In the genomic region with DNA sequence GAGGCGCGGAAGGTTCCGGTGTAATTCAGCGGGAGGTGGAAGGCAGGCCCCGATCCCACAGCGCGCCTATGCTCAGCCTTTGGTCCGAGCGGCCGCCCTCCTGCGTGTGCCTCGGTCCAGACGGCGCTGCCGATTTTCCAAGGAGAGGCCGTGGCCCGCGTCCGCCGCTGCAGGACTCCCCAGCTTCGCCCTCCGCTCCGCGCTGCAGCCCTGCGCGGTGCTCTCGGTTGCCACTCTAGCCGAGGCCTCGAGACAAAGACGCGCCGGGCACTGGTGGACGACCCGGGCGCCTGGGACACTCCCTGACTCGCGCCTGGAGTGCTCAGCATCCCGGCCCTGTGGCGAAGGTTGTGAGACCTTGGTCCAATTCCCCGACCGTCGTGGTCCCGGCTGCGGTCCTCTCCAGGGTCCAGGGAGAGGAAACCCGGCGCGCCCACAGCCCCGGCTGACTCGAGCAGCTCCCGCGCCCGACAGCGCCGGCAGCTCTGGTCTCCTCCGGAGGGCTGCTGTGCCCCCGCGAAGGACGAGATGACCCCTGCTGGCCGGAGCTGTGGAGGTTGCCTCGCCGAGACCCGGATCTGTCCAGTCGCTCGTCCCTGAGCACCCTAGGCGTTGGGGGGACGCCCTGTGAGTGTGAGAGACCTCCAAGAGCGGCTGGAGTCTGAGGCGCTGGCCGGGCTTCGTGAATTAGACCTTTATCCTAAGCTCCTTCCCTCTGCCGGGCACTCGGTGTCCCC, we compare ENCODE assay signal across 1 cellular context.
TF ChIP-seq lines count a peak whose summit lies in the region.

No MANE protein-coding gene starts in this region.

TF ChIP-seq in HepG2, 621 proteins besides CTCF, POLR2A, EP300 and RAD21 (continues in another document):
- peak; percentile 45 for TF ChIP-seq HNRNPLL (IDR thresholded peaks at IDR 0.05; ENCODE audit: low read depth, low read length, poor library complexity, severe bottlenecking)
- no peak for TF ChIP-seq MED1 (CRISPR knock-in tag; IDR thresholded peaks at IDR 0.05)
- peak; percentile 47; the same call in 1 of the 2 replicates for TF ChIP-seq ZFP91 (CRISPR knock-in tag; IDR thresholded peaks at IDR 0.05; ENCODE audit: borderline replicate concordance)
- no peak for TF ChIP-seq NFIB (CRISPR knock-in tag; IDR thresholded peaks at IDR 0.05; ENCODE audit: borderline replicate concordance)
- TF ChIP-seq, protein P1, sequence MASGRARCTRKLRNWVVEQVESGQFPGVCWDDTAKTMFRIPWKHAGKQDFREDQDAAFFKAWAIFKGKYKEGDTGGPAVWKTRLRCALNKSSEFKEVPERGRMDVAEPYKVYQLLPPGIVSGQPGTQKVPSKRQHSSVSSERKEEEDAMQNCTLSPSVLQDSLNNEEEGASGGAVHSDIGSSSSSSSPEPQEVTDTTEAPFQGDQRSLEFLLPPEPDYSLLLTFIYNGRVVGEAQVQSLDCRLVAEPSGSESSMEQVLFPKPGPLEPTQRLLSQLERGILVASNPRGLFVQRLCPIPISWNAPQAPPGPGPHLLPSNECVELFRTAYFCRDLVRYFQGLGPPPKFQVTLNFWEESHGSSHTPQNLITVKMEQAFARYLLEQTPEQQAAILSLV (CRISPR knock-in tag; IDR thresholded peaks at IDR 0.05; ENCODE audit: borderline replicate concordance): no peak
- no peak for TF ChIP-seq RORA (CRISPR knock-in tag; IDR thresholded peaks at IDR 0.05)
- no peak for TF ChIP-seq ZNF414 (CRISPR knock-in tag; IDR thresholded peaks at IDR 0.05)
- TF ChIP-seq, protein P2, sequence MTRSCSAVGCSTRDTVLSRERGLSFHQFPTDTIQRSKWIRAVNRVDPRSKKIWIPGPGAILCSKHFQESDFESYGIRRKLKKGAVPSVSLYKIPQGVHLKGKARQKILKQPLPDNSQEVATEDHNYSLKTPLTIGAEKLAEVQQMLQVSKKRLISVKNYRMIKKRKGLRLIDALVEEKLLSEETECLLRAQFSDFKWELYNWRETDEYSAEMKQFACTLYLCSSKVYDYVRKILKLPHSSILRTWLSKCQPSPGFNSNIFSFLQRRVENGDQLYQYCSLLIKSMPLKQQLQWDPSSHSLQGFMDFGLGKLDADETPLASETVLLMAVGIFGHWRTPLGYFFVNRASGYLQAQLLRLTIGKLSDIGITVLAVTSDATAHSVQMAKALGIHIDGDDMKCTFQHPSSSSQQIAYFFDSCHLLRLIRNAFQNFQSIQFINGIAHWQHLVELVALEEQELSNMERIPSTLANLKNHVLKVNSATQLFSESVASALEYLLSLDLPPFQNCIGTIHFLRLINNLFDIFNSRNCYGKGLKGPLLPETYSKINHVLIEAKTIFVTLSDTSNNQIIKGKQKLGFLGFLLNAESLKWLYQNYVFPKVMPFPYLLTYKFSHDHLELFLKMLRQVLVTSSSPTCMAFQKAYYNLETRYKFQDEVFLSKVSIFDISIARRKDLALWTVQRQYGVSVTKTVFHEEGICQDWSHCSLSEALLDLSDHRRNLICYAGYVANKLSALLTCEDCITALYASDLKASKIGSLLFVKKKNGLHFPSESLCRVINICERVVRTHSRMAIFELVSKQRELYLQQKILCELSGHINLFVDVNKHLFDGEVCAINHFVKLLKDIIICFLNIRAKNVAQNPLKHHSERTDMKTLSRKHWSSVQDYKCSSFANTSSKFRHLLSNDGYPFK (CRISPR knock-in tag; IDR thresholded peaks at IDR 0.05; ENCODE audit: borderline replicate concordance): no peak
- TF ChIP-seq ZNF576 (CRISPR knock-in tag; IDR thresholded peaks at IDR 0.05): no peak
- TF ChIP-seq LRRFIP1 (CRISPR knock-in tag; conservative IDR thresholded peaks at IDR 0.05): no peak
- TF ChIP-seq KMT2B (CRISPR knock-in tag; IDR thresholded peaks at IDR 0.05): no peak
- TF ChIP-seq HES4 (CRISPR knock-in tag; IDR thresholded peaks at IDR 0.05; ENCODE audit: borderline replicate concordance): 0 out of 2 replicates have a peak, but pooled peaks have one; percentile 33
- TF ChIP-seq BHLHE40 (IDR thresholded peaks at IDR 0.05; ENCODE audit: low read length): no peak
- TF ChIP-seq SRSF4 (IDR thresholded peaks at IDR 0.05; ENCODE audit: low read depth, low read length, poor library complexity, severe bottlenecking): no peak
- no peak for TF ChIP-seq ZFP90 (CRISPR knock-in tag; IDR thresholded peaks at IDR 0.05; ENCODE audit: borderline replicate concordance)
- TF ChIP-seq GABPB1 (CRISPR knock-in tag; IDR thresholded peaks at IDR 0.05): peak; percentile 52; the same call in 1 of the 2 replicates
- no peak for TF ChIP-seq ZNF660 (CRISPR knock-in tag; IDR thresholded peaks at IDR 0.05; ENCODE audit: borderline replicate concordance, low read depth)
- TF ChIP-seq XBP1 (CRISPR knock-in tag; IDR thresholded peaks at IDR 0.05): no peak
- no peak for TF ChIP-seq ZNF670 (CRISPR knock-in tag; IDR thresholded peaks at IDR 0.05; ENCODE audit: borderline replicate concordance)
- TF ChIP-seq RXRB (CRISPR knock-in tag; IDR thresholded peaks at IDR 0.05; ENCODE audit: borderline replicate concordance): no peak
- TF ChIP-seq SYNCRIP (IDR thresholded peaks at IDR 0.05; ENCODE audit: insufficient read depth, low read depth, low read length): no peak
- TF ChIP-seq POLR2AphosphoS2 (IDR thresholded peaks at IDR 0.05; ENCODE audit: low read depth, low read length): no peak
- no peak for TF ChIP-seq ZNF33A (CRISPR knock-in tag; IDR thresholded peaks at IDR 0.05; ENCODE audit: borderline replicate concordance)
- TF ChIP-seq STAG1 (CRISPR knock-in tag; IDR thresholded peaks at IDR 0.05): peak; percentile 75
- peak; percentile 25; the same call in 1 of the 2 replicates for TF ChIP-seq ZNF263 (CRISPR knock-in tag; IDR thresholded peaks at IDR 0.05)
- TF ChIP-seq HIVEP1 (CRISPR knock-in tag; IDR thresholded peaks at IDR 0.05): no peak
- no peak for TF ChIP-seq FOXK2 (IDR thresholded peaks at IDR 0.05)
- TF ChIP-seq PRMT3 (CRISPR knock-in tag; IDR thresholded peaks at IDR 0.05; ENCODE audit: borderline replicate concordance, low read depth): no peak
- no peak for TF ChIP-seq CENPBD1 (CRISPR knock-in tag; IDR thresholded peaks at IDR 0.05; ENCODE audit: borderline replicate concordance, low read depth)
- no peak for TF ChIP-seq ZFP1 (CRISPR knock-in tag; IDR thresholded peaks at IDR 0.05)
- TF ChIP-seq ZNF501 (CRISPR knock-in tag; IDR thresholded peaks at IDR 0.05): peak; percentile 47; the same call in 1 of the 2 replicates
- TF ChIP-seq MTERF4 (CRISPR knock-in tag; IDR thresholded peaks at IDR 0.05): no peak
- TF ChIP-seq ZNF225 (CRISPR knock-in tag; IDR thresholded peaks at IDR 0.05): 0 out of 2 replicates have a peak, but pooled peaks have one; percentile 46
- no peak for TF ChIP-seq RNF2 (conservative IDR thresholded peaks at IDR 0.05; ENCODE audit: low read depth)
- no peak for TF ChIP-seq FOXJ3 (CRISPR knock-in tag; IDR thresholded peaks at IDR 0.05; ENCODE audit: borderline replicate concordance)
- TF ChIP-seq TCF7 (IDR thresholded peaks at IDR 0.05; ENCODE audit: low read depth): no peak
- no peak for TF ChIP-seq HNRNPUL1 (IDR thresholded peaks at IDR 0.05; ENCODE audit: low read depth, low read length)
- TF ChIP-seq, protein P3, sequence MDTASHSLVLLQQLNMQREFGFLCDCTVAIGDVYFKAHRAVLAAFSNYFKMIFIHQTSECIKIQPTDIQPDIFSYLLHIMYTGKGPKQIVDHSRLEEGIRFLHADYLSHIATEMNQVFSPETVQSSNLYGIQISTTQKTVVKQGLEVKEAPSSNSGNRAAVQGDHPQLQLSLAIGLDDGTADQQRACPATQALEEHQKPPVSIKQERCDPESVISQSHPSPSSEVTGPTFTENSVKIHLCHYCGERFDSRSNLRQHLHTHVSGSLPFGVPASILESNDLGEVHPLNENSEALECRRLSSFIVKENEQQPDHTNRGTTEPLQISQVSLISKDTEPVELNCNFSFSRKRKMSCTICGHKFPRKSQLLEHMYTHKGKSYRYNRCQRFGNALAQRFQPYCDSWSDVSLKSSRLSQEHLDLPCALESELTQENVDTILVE (CRISPR knock-in tag; IDR thresholded peaks at IDR 0.05): no peak
- TF ChIP-seq, protein P4, sequence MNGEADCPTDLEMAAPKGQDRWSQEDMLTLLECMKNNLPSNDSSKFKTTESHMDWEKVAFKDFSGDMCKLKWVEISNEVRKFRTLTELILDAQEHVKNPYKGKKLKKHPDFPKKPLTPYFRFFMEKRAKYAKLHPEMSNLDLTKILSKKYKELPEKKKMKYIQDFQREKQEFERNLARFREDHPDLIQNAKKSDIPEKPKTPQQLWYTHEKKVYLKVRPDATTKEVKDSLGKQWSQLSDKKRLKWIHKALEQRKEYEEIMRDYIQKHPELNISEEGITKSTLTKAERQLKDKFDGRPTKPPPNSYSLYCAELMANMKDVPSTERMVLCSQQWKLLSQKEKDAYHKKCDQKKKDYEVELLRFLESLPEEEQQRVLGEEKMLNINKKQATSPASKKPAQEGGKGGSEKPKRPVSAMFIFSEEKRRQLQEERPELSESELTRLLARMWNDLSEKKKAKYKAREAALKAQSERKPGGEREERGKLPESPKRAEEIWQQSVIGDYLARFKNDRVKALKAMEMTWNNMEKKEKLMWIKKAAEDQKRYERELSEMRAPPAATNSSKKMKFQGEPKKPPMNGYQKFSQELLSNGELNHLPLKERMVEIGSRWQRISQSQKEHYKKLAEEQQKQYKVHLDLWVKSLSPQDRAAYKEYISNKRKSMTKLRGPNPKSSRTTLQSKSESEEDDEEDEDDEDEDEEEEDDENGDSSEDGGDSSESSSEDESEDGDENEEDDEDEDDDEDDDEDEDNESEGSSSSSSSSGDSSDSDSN (CRISPR knock-in tag; IDR thresholded peaks at IDR 0.05): peak; percentile 61
- no peak for TF ChIP-seq NFKB2 (CRISPR knock-in tag; IDR thresholded peaks at IDR 0.05; ENCODE audit: borderline replicate concordance)
- no peak for TF ChIP-seq ZNF652 (CRISPR knock-in tag; IDR thresholded peaks at IDR 0.05; ENCODE audit: borderline replicate concordance, low read depth)
- TF ChIP-seq, protein P5, sequence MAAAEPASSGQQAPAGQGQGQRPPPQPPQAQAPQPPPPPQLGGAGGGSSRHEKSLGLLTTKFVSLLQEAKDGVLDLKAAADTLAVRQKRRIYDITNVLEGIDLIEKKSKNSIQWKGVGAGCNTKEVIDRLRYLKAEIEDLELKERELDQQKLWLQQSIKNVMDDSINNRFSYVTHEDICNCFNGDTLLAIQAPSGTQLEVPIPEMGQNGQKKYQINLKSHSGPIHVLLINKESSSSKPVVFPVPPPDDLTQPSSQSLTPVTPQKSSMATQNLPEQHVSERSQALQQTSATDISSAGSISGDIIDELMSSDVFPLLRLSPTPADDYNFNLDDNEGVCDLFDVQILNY (CRISPR knock-in tag; conservative IDR thresholded peaks at IDR 0.05): no peak
- TF ChIP-seq EZH2 (conservative IDR thresholded peaks at IDR 0.05; ENCODE audit: low read depth, low read length): peak; percentile 69; the same call in 1 of the 2 replicates
- no peak for TF ChIP-seq ZNF430 (CRISPR knock-in tag; IDR thresholded peaks at IDR 0.05)
- TF ChIP-seq NAIF1 (CRISPR knock-in tag; IDR thresholded peaks at IDR 0.05; ENCODE audit: borderline replicate concordance): no peak
- no peak for TF ChIP-seq TAF1 (CRISPR knock-in tag; IDR thresholded peaks at IDR 0.05)
- TF ChIP-seq ZNF549 (CRISPR knock-in tag; IDR thresholded peaks at IDR 0.05): no peak
- TF ChIP-seq ZNF230 (CRISPR knock-in tag; IDR thresholded peaks at IDR 0.05): no peak
- no peak for TF ChIP-seq REL (CRISPR knock-in tag; conservative IDR thresholded peaks at IDR 0.05)
